In the genomic region with DNA sequence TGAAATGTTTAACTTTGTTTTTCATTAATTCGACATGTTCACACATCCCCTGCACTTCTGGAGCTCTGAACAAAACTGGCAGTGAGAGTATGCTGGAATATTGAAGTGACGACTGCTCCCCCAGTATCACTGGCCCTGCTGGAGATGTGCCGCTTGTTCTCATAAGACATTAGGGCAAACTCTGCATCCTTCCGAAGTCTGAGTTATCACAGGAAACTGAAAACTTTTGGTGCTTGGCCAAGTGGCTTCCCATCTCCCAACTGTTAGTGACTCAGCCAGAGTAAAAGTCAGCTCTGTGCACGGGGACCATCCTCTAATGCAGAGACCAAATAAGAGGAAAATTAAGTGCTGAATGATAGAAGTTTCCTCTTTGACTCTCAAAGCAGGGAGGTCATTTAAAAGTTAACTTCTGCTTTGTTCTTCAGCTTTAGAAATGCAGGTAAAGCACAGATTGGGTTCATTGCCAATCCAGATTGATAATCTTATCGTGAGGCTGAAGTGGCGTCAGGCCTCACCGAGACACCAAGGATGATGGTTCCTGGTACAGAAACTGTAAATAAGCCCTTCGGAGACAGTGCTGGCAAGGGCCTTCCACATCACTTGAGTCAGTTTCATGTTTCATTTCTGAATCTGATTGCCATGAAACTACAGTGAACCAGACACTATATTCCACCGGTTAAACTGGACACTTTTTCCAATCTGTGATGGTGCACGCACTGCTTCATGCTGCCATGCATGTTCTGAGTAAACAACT, we compare ENCODE assay signal across 11 cellular contexts.
DNase-seq lines count a peak whose midpoint lies in the region; TF ChIP-seq lines count a peak whose summit lies in the region.
"Had no signal": no experiment of that assay in that cellular context is flagged by ENCODE, and none has a peak within 500 bp of the region (broad histone marks: within the 10 kb centered on the region; RNA-seq: fewer than 3 reads in every experiment).

No MANE protein-coding gene starts in this region.

- H3K4me3 ChIP-seq in breast epithelium: no peak overlapping the region
- no peak overlapping the region for H3K4me3 ChIP-seq in uterus
- H3K4me3 ChIP-seq: K562 had no signal

- H3K36me3 ChIP-seq in breast epithelium (no peaks in the 10 kb centered on the region), uterus (no peaks in the 10 kb centered on the region)

- peak; percentile 53 for DNase-seq in NCI-H2196 (lab: John Stamatoyannopoulos, UW; ENCODE audit: unreplicated experiment)
- DNase-seq in NCI-H2196 treated with DMSO at 0.1 percent for 48 hours (lab: John Stamatoyannopoulos, UW; ENCODE audit: unreplicated experiment): no peak
- DNase-seq in breast epithelium (ENCODE audit: low spot score in 2 of 2): no peak
- DNase-seq in kidney tubule cell (ENCODE audit: low spot score): peak; percentile 57
- peak; percentile 55 to 62 for DNase-seq in uterus
- no peak for DNase-seq in nephron progenitor cell
- DNase-seq in OCI-M1 (lab: John Stamatoyannopoulos, UW): no peak
- no peak for DNase-seq in immature natural killer cell
- DNase-seq: activated CD8-positive, alpha-beta memory T cell treated with anti-CD3 and anti-CD28 coated beads, Interleukin-2, amount 10 ng/mL, durations not matched to agents 7 days and 5 days had no signal

- H3K36me3 Mint-ChIP-seq in nephron progenitor cell (ENCODE audit: low read depth) (peaks cover 4% of the 10 kb centered on the region), immature natural killer cell (no peaks in the 10 kb centered on the region)
- H3K36me3 Mint-ChIP-seq: activated CD8-positive, alpha-beta memory T cell treated with anti-CD3 and anti-CD28 coated beads, Interleukin-2, amount 10 ng/mL, durations not matched to agents 7 days and 5 days had no signal

- no peak overlapping the region for H3K27ac Mint-ChIP-seq in nephron progenitor cell
- no peak overlapping the region for H3K27ac Mint-ChIP-seq in immature natural killer cell
- H3K27ac Mint-ChIP-seq: activated CD8-positive, alpha-beta memory T cell treated with anti-CD3 and anti-CD28 coated beads, Interleukin-2, amount 10 ng/mL, durations not matched to agents 7 days and 5 days had no signal

- H3K9me3 Mint-ChIP-seq in nephron progenitor cell: peaks cover 4% of the 10 kb centered on the region
- peaks cover 0 to 4% (median 0%) of the 10 kb centered on the region in 6 donors for H3K9me3 Mint-ChIP-seq in immature natural killer cell

- H3K9me3 ChIP-seq in breast epithelium (no peaks in the 10 kb centered on the region), uterus (no peaks in the 10 kb centered on the region)

- H3K4me3 Mint-ChIP-seq in nephron progenitor cell (no peak overlapping the region), immature natural killer cell (no peak overlapping the region)
- H3K4me3 Mint-ChIP-seq: activated CD8-positive, alpha-beta memory T cell treated with anti-CD3 and anti-CD28 coated beads, Interleukin-2, amount 10 ng/mL, durations not matched to agents 7 days and 5 days had no signal

- intact Hi-C loops in breast epithelium (cut with DNase I; ENCODE audit: low total_unique reads) (no loop called here), uterus (cut with DNase I; ENCODE audit: low total_unique reads) (no loop called here)

- H3K4me1 Mint-ChIP-seq in nephron progenitor cell (peaks cover 32% of the 10 kb centered on the region), immature natural killer cell (no peaks in the 10 kb centered on the region)
- H3K4me1 Mint-ChIP-seq: activated CD8-positive, alpha-beta memory T cell treated with anti-CD3 and anti-CD28 coated beads, Interleukin-2, amount 10 ng/mL, durations not matched to agents 7 days and 5 days had no signal

- H3K27me3 Mint-ChIP-seq in nephron progenitor cell (ENCODE audit: low read depth, poor library complexity) (no peaks in the 10 kb centered on the region), immature natural killer cell (ENCODE audit: low read depth in 3 of 3) (peaks cover 1 to 12% (median 4%) of the 10 kb centered on the region in 3 donors)

- H3K27me3 ChIP-seq in breast epithelium: no peaks in the 10 kb centered on the region
- no peaks in the 10 kb centered on the region for H3K27me3 ChIP-seq in uterus

- H3K4me1 ChIP-seq in breast epithelium: no peaks in the 10 kb centered on the region
- peaks cover 0 to 8% of the 10 kb centered on the region in 2 donors for H3K4me1 ChIP-seq in uterus

- H3K27ac ChIP-seq in breast epithelium (peak overlapping the region; percentile 2), uterus (peak overlapping the region; percentile 25 to 42)
- H3K27ac ChIP-seq: RWPE1 had no signal

- TF ChIP-seq CTCF in breast epithelium (IDR thresholded peaks at IDR 0.05): no peak
- TF ChIP-seq CTCF in uterus (IDR thresholded peaks at IDR 0.05): no peak
- no peak for TF ChIP-seq CTCF in nephron progenitor cell (IDR thresholded peaks at IDR 0.05)

- TF ChIP-seq POLR2A in breast epithelium (IDR thresholded peaks at IDR 0.05): no peak
- no peak for TF ChIP-seq POLR2A in uterus (IDR thresholded peaks at IDR 0.05)

Comparison
In these comparisons a context has a peak if more than half of its experiments do, and no peak if none do; other contexts are left out.
1. DNase-seq: peak in NCI-H2196 (single experiment), kidney tubule cell (single experiment) and uterus (2 of 2); none in NCI-H2196 treated with DMSO at 0.1 percent for 48 hours (single experiment), breast epithelium (0 of 2), nephron progenitor cell (single experiment), OCI-M1 (single experiment) and immature natural killer cell (0 of 3).